ENCODE assay signal across 1 cellular context in genomic region chr11:102422817-102423725, GRCh38.
TF ChIP-seq lines count a peak whose summit lies in the region.

No MANE protein-coding gene starts in this region.

TF ChIP-seq in IMR-90, 13 proteins besides CTCF, POLR2A, EP300 and RAD21:
- TF ChIP-seq SMC3 (IDR thresholded peaks at IDR 0.05; ENCODE audit: low read depth, low read length), result no peak
- no peak for TF ChIP-seq MXI1 (IDR thresholded peaks at IDR 0.05; ENCODE audit: borderline replicate concordance, low read depth, low read length)
- no peak for TF ChIP-seq RCOR1 (IDR thresholded peaks at IDR 0.05; ENCODE audit: insufficient replicate concordance, low read length)
- no peak for TF ChIP-seq CEBPB (IDR thresholded peaks at IDR 0.05; ENCODE audit: low read depth, low read length)
- no peak for TF ChIP-seq RFX5 (IDR thresholded peaks at IDR 0.05; ENCODE audit: low read depth, low read length)
- TF ChIP-seq, protein P1, sequence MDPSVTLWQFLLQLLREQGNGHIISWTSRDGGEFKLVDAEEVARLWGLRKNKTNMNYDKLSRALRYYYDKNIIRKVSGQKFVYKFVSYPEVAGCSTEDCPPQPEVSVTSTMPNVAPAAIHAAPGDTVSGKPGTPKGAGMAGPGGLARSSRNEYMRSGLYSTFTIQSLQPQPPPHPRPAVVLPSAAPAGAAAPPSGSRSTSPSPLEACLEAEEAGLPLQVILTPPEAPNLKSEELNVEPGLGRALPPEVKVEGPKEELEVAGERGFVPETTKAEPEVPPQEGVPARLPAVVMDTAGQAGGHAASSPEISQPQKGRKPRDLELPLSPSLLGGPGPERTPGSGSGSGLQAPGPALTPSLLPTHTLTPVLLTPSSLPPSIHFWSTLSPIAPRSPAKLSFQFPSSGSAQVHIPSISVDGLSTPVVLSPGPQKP (IDR thresholded peaks at IDR 0.05; ENCODE audit: borderline replicate concordance, low read depth, low read length), result no peak
- TF ChIP-seq BHLHE40 (IDR thresholded peaks at IDR 0.05; ENCODE audit: low read depth, low read length), result no peak
- no peak for TF ChIP-seq MAFK (IDR thresholded peaks at IDR 0.05; ENCODE audit: low read depth, low read length)
- TF ChIP-seq FOS (IDR thresholded peaks at IDR 0.05; ENCODE audit: low read depth, low read length), result no peak
- no peak for TF ChIP-seq USF2 (IDR thresholded peaks at IDR 0.05; ENCODE audit: low read depth, low read length)
- no peak for TF ChIP-seq NFE2L2 (IDR thresholded peaks at IDR 0.05; ENCODE audit: low read depth, low read length)
- no peak for TF ChIP-seq MAZ (IDR thresholded peaks at IDR 0.05; ENCODE audit: borderline replicate concordance, low read depth, low read length)
- no peak for TF ChIP-seq CHD1 (IDR thresholded peaks at IDR 0.05; ENCODE audit: low read depth, low read length)
